11 cellular contexts compared by ENCODE assay signal in genomic region chr6:156425374-156425773, GRCh38.
DNase-seq lines count a peak whose midpoint lies in the region; TF ChIP-seq lines count a peak whose summit lies in the region.
"Had no signal": no experiment of that assay in that cellular context is flagged by ENCODE, and none has a peak within 500 bp of the region (broad histone marks: within the 10 kb centered on the region; RNA-seq: fewer than 3 reads in every experiment).

No MANE protein-coding gene starts in this region.

- DNase-seq in HFF-Myc (ENCODE audit: extremely low read depth, low read depth), result peak; percentile 61
- DNase-seq in amniotic epithelial cell (ENCODE audit: low read depth), result peak; percentile 8
- DNase-seq in fibroblast of villous mesenchyme (ENCODE audit: low read depth), result peak; percentile 72
- peak; percentile 90 for DNase-seq in stromal cell of bone marrow (ENCODE audit: low read depth)
- DNase-seq in PC-9, result no peak
- DNase-seq in ovary, result no peak
- DNase-seq in prostate gland (ENCODE audit: low spot score), result no peak
- DNase-seq: activated naive CD8-positive, alpha-beta T cell treated with anti-CD3 and anti-CD28 coated beads, Interleukin-2, amount 10 ng/mL, durations not matched to agents 7 days and 5 days; dorsolateral prefrontal cortex; glutamatergic neuron; NCI-H510A treated with DMSO at 0.1 percent for 48 hours had no signal

- TF ChIP-seq CTCF in HFF-Myc (IDR thresholded peaks at IDR 0.05; ENCODE audit: low read depth, low read length, missing control alignments) (no peak), fibroblast of villous mesenchyme (IDR thresholded peaks at IDR 0.05; ENCODE audit: insufficient read depth, low read depth, low read length) (no peak), PC-9 (conservative IDR thresholded peaks at IDR 0.05) (no peak), ovary (IDR thresholded peaks at IDR 0.05) (no peak), prostate gland (IDR thresholded peaks at IDR 0.05) (no peak)

- 42 to 54% (median 47%) methylated on average over 3 of the region's 3 CpGs for WGBS in ovary, 3 donors
- WGBS in prostate gland, result 81% methylated on average over 3 of the region's 3 CpGs

- H3K79me2 ChIP-seq in PC-9 (ENCODE audit: low read depth), result no peaks in the 10 kb centered on the region

- intact Hi-C loops in PC-9 (cut with micrococcal nuclease; ENCODE audit: unreplicated experiment) (no loop called here), ovary (cut with DNase I) (no loop called here), prostate gland (cut with DNase I) (no loop called here)

- H3K27ac ChIP-seq in PC-9, result no peak overlapping the region
- H3K27ac ChIP-seq in ovary, result no peak overlapping the region
- no peak overlapping the region for H3K27ac ChIP-seq in prostate gland
- H3K27ac ChIP-seq: dorsolateral prefrontal cortex had no signal

- no peaks in the 10 kb centered on the region for H3F3A ChIP-seq in PC-9 (ENCODE audit: insufficient read depth, low read depth)

- no TSS peak for BruUV-seq in PC-9 (replicated peaks; lab: Mats Ljungman, UMichigan)

- H3K27me3 ChIP-seq in PC-9 (ENCODE audit: insufficient read depth, low read depth) (no peaks in the 10 kb centered on the region), ovary (no peaks in the 10 kb centered on the region), prostate gland (replicated peaks; ENCODE audit: insufficient read depth) (no peaks in the 10 kb centered on the region)
- H3K27me3 ChIP-seq: dorsolateral prefrontal cortex had no signal

- H4K20me1 ChIP-seq in PC-9 (ENCODE audit: insufficient read depth), result no peaks in the 10 kb centered on the region

- no peak overlapping the region for H2AFZ ChIP-seq in PC-9

- H3K9me2 ChIP-seq in PC-9 (ENCODE audit: insufficient read depth), result no peaks in the 10 kb centered on the region

- TF ChIP-seq POLR2A in ovary (IDR thresholded peaks at IDR 0.05) (no peak), prostate gland (IDR thresholded peaks at IDR 0.05) (no peak)

- H3K4me2 ChIP-seq in PC-9, result no peak overlapping the region

- H3K36me3 ChIP-seq in PC-9 (ENCODE audit: low read depth) (no peaks in the 10 kb centered on the region), ovary (no peaks in the 10 kb centered on the region), prostate gland (no peaks in the 10 kb centered on the region)

- CTCF ChIA-PET in PC-9 (lab: Charles Lee), result no interaction called here

- no peak overlapping the region for H3K4me3 ChIP-seq in HFF-Myc (replicated peaks; ENCODE audit: low read depth, low read length)
- H3K4me3 ChIP-seq in fibroblast of villous mesenchyme (ENCODE audit: low read depth, low read length), result no peak overlapping the region
- H3K4me3 ChIP-seq in PC-9, result no peak overlapping the region
- H3K4me3 ChIP-seq in ovary, result no peak overlapping the region
- no peak overlapping the region for H3K4me3 ChIP-seq in prostate gland
- H3K4me3 ChIP-seq: dorsolateral prefrontal cortex had no signal

- H3K9me3 ChIP-seq in PC-9 (ENCODE audit: insufficient read depth, low read depth) (peaks cover 7% of the 10 kb centered on the region; the same call in 1 of the 2 replicates), ovary (no peaks in the 10 kb centered on the region), prostate gland (no peaks in the 10 kb centered on the region)

- H3K4me1 ChIP-seq in PC-9 (replicated peaks; ENCODE audit: insufficient read depth) (peaks cover 13% of the 10 kb centered on the region), ovary (ENCODE audit: insufficient read depth) (no peaks in the 10 kb centered on the region), prostate gland (replicated peaks) (no peaks in the 10 kb centered on the region)

- no peak for TF ChIP-seq EP300 in ovary (IDR thresholded peaks at IDR 0.05)

- POLR2A ChIA-PET in PC-9 (lab: Charles Lee; ENCODE audit: unreplicated experiment), result no interaction called here

Comparison
In these comparisons a context has a peak if more than half of its experiments do, and no peak if none do; other contexts are left out.
1. DNase-seq: peak in HFF-Myc (single experiment), amniotic epithelial cell (single experiment), fibroblast of villous mesenchyme (single experiment) and stromal cell of bone marrow (single experiment); none in PC-9 (0 of 2), ovary (0 of 5) and prostate gland (single experiment).